In genomic region chr7:117827861-117828260, GRCh38 we compare ENCODE assay signal across 12 cellular contexts. TPM values are rescaled to one million over a fixed set of nuclear protein-coding genes. Genes with fewer than 3 reads are reported as not detected.
DNase-seq lines count a peak whose midpoint lies in the region; ATAC-seq and TF ChIP-seq lines count a peak whose summit lies in the region.
"Had no signal": no experiment of that assay in that cellular context is flagged by ENCODE, and none has a peak within 500 bp of the region (broad histone marks: within the 10 kb centered on the region; RNA-seq: fewer than 3 reads in every experiment).

No MANE protein-coding gene starts in this region.

- TF ChIP-seq POLR2A in HCT116 (IDR thresholded peaks at IDR 0.05; ENCODE audit: borderline replicate concordance, extremely low read depth, insufficient read depth, insufficient read length): no peak

- H3K27ac ChIP-seq in HCT116 (ENCODE audit: low read depth, low read length) (no peak overlapping the region), temporal lobe (ENCODE audit: low read depth, low read length) (peak overlapping the region; percentile 72)
- no peak overlapping the region for H3K27ac ChIP-seq in naive thymus-derived CD4-positive, alpha-beta T cell (ENCODE audit: low read depth, low read length)

- DNase-seq in HCT116 (ENCODE audit: low read depth, low spot score) (peak; percentile 6), SK-MEL-5 (ENCODE audit: low read depth, low spot score) (peak; percentile 97), fibroblast of the conjunctiva (ENCODE audit: low read depth) (peak; percentile 34), cortex of kidney (lab: John Stamatoyannopoulos, UW) (no peak)
- DNase-seq in naive thymus-derived CD4-positive, alpha-beta T cell: no peak
- DNase-seq: activated CD8-positive, alpha-beta T cell treated with anti-CD3 and anti-CD28 coated beads, Interleukin-2, amount 10 ng/mL, durations not matched to agents 7 days and 5 days; cerebellar nuclear complex; KG1; left cardiac atrium; uterus had no signal

- H3K4me1 ChIP-seq in HCT116 (ENCODE audit: control insufficient read depth in 1 of 2, insufficient read depth in 2 of 2, low read length in 2 of 2): peaks cover 6 to 8% of the 10 kb centered on the region in 2 experiments; a peak in 2 of 4 replicates
- H3K4me1 ChIP-seq in naive thymus-derived CD4-positive, alpha-beta T cell (ENCODE audit: control insufficient read depth in 2 of 2, insufficient read depth in 2 of 2, low read length in 2 of 2): no peaks in the 10 kb centered on the region
- H3K4me1 ChIP-seq: uterus had no signal

- POLR2A ChIA-PET in HCT116 (lab: Charles Lee): no interaction called here
- POLR2A ChIA-PET in naive thymus-derived CD4-positive, alpha-beta T cell (lab: Charles Lee): no interaction called here

- in situ Hi-C loops in SK-MEL-5 (cut with HindIII; ENCODE audit: low pct_unique_long_range_greater_than_20kb, low sequenced_read_pairs): no loop called here

- no peaks in the 10 kb centered on the region for H3K4me1 Mint-ChIP-seq in naive thymus-derived CD4-positive, alpha-beta T cell

- H3K9me2 ChIP-seq in HCT116 (ENCODE audit: insufficient read depth): no peaks in the 10 kb centered on the region

- CTCF ChIA-PET in HCT116 (lab: Charles Lee): no interaction called here
- CTCF ChIA-PET in naive thymus-derived CD4-positive, alpha-beta T cell (lab: Charles Lee): interaction anchor here (0.5 kb wide), 1 partner anchor 114 kb away, joined by 3 read pairs; no protein-coding TSS in a partner anchor

- no peak overlapping the region for H3K27ac Mint-ChIP-seq in naive thymus-derived CD4-positive, alpha-beta T cell
- H3K27ac Mint-ChIP-seq: activated CD8-positive, alpha-beta T cell treated with anti-CD3 and anti-CD28 coated beads, Interleukin-2, amount 10 ng/mL, durations not matched to agents 7 days and 5 days had no signal

- no peak for TF ChIP-seq CTCF in HCT116 (IDR thresholded peaks at IDR 0.05 in 2 of 3, conservative IDR thresholded peaks at IDR 0.05 in 1 of 3; ENCODE audit: borderline replicate concordance in 1 of 3, insufficient read depth in 1 of 3, low read depth in 2 of 3, low read length in 2 of 3)

- peak overlapping the region; percentile 12; the same call in 1 of the 2 replicates for H3K4me2 ChIP-seq in HCT116 (ENCODE audit: low read length)

- no peak overlapping the region for H3K4me3 Mint-ChIP-seq in naive thymus-derived CD4-positive, alpha-beta T cell
- H3K4me3 Mint-ChIP-seq: activated CD8-positive, alpha-beta T cell treated with anti-CD3 and anti-CD28 coated beads, Interleukin-2, amount 10 ng/mL, durations not matched to agents 7 days and 5 days had no signal

- RAD21 ChIA-PET in HCT116 (lab: Charles Lee; ENCODE audit: low non-redundant PET in 1 of 2, low total read pairs in 2 of 2, uncharacterized antibody in 2 of 2, unreplicated experiment in 2 of 2): no interaction called here

- H3K9me3 ChIP-seq in HCT116 (ENCODE audit: control insufficient read depth in 1 of 2, insufficient read depth in 1 of 2, low read depth in 1 of 2, low read length in 2 of 2): no peaks in the 10 kb centered on the region
- H3K9me3 ChIP-seq in naive thymus-derived CD4-positive, alpha-beta T cell (ENCODE audit: control insufficient read depth in 2 of 3, low read length in 3 of 3): no peaks in the 10 kb centered on the region
- H3K9me3 ChIP-seq: uterus had no signal

- ATAC-seq in HCT116 (no peak), GM21717 (IDR thresholded peaks at IDR 0.05; ENCODE audit: unreplicated experiment) (no peak)
- no peak for ATAC-seq in naive thymus-derived CD4-positive, alpha-beta T cell
- ATAC-seq: activated CD8-positive, alpha-beta T cell treated with anti-CD3 and anti-CD28 coated beads, Interleukin-2, amount 10 ng/mL, durations not matched to agents 7 days and 5 days had no signal

- H3K9ac ChIP-seq in HCT116 (ENCODE audit: low read length): no peak overlapping the region

- H3K4me3 ChIP-seq in HCT116 (replicated peaks in 1 of 2; ENCODE audit: low read depth in 1 of 2, low read length in 2 of 2): no peak overlapping the region
- H3K4me3 ChIP-seq in naive thymus-derived CD4-positive, alpha-beta T cell (ENCODE audit: low read length): no peak overlapping the region
- H3K4me3 ChIP-seq: uterus had no signal

- no peaks in the 10 kb centered on the region for H3K36me3 Mint-ChIP-seq in naive thymus-derived CD4-positive, alpha-beta T cell

- H3K36me3 ChIP-seq in HCT116 (ENCODE audit: control insufficient read depth in 1 of 2, insufficient read depth in 2 of 2, low read length in 2 of 2): no peaks in the 10 kb centered on the region
- no peaks in the 10 kb centered on the region for H3K36me3 ChIP-seq in naive thymus-derived CD4-positive, alpha-beta T cell (ENCODE audit: control insufficient read depth in 2 of 3, insufficient read depth in 3 of 3, low read length in 3 of 3)
- H3K36me3 ChIP-seq: uterus had no signal

- no peaks in the 10 kb centered on the region for H3K79me2 ChIP-seq in HCT116 (ENCODE audit: insufficient read depth, low read length)

- H3K27me3 ChIP-seq in HCT116 (ENCODE audit: insufficient read depth, low read length): no peaks in the 10 kb centered on the region
- no peaks in the 10 kb centered on the region for H3K27me3 ChIP-seq in naive thymus-derived CD4-positive, alpha-beta T cell (ENCODE audit: control insufficient read depth in 2 of 2, insufficient read depth in 2 of 2, low read length in 2 of 2)
- H3K27me3 ChIP-seq: uterus had no signal

- no peaks in the 10 kb centered on the region for H4K20me1 ChIP-seq in HCT116 (ENCODE audit: insufficient read depth)

- no peaks in the 10 kb centered on the region for H3K27me3 Mint-ChIP-seq in naive thymus-derived CD4-positive, alpha-beta T cell

- BruUV-seq in HCT116 (replicated peaks; lab: Mats Ljungman, UMichigan): no TSS peak

- H3K9me3 Mint-ChIP-seq in naive thymus-derived CD4-positive, alpha-beta T cell: no peaks in the 10 kb centered on the region

- intact Hi-C loops in HCT116 (cut with micrococcal nuclease): no loop called here
- intact Hi-C loops in naive thymus-derived CD4-positive, alpha-beta T cell (cut with micrococcal nuclease): no loop called here

- TF ChIP-seq RAD21 in HCT116 (IDR thresholded peaks at IDR 0.05; ENCODE audit: low read depth): no peak

- no peak overlapping the region for H2AFZ ChIP-seq in HCT116 (ENCODE audit: low read depth, low read length, poor library complexity, severe bottlenecking)

TF ChIP-seq in HCT116, 20 proteins besides CTCF, POLR2A, EP300 and RAD21:
- no peak for TF ChIP-seq SRF (IDR thresholded peaks at IDR 0.05; ENCODE audit: low read depth)
- no peak for TF ChIP-seq POLR2AphosphoS5 (IDR thresholded peaks at IDR 0.05; ENCODE audit: low read depth, low read length)
- peak; percentile 31; the same call in 1 of the 2 replicates for TF ChIP-seq FOSL1 (IDR thresholded peaks at IDR 0.05; ENCODE audit: low read depth)
- no peak for TF ChIP-seq ZBTB33 (IDR thresholded peaks at IDR 0.05; ENCODE audit: extremely low read depth, insufficient replicate concordance, low read length)
- TF ChIP-seq JUND (IDR thresholded peaks at IDR 0.05): peak; percentile 41

RNA-seq across cellular contexts. Expression of gene CTTNBP2, which starts 45.4 kb away (rescaled TPM):
- total RNA-seq in HCT116 (2021; ENCODE audit: unreplicated experiment) (5.4 TPM), temporal lobe (52.9 TPM)
- polyA plus RNA-seq in HCT116 (2012): 1.6 and 2.3 TPM in 2 replicates
- total RNA-seq in SK-MEL-5 (2014; rRNA removed; shearing (Covaris generic)): 43.3 and 46.3 TPM in 2 replicates
- polyA plus RNA-seq in SK-MEL-5 (2015; cell fraction: cytosol; rRNA removed): 31.2 and 43.6 TPM in 2 replicates
- 55.5 and 65.0 TPM in 2 replicates for polyA plus RNA-seq in SK-MEL-5 (2015; cell fraction: nucleus; rRNA removed)
- under 1 TPM in 3 of 5 experiments, not detected in 2; 0.16 to 0.30 (median 0.27) TPM for total RNA-seq in naive thymus-derived CD4-positive, alpha-beta T cell
- not detected for polyA plus RNA-seq in naive thymus-derived CD4-positive, alpha-beta T cell
- total RNA-seq: activated CD8-positive, alpha-beta T cell treated with anti-CD3 and anti-CD28 coated beads, Interleukin-2, amount 10 ng/mL, durations not matched to agents 7 days and 5 days had no signal

Comparison
In these comparisons a context has a peak if more than half of its experiments do, and no peak if none do; other contexts are left out.
1. DNase-seq: peak in HCT116 (single experiment), SK-MEL-5 (single experiment) and fibroblast of the conjunctiva (single experiment); none in cortex of kidney (single experiment) and naive thymus-derived CD4-positive, alpha-beta T cell (0 of 9).